ENCODE assay signal across 8 cellular contexts in the genomic region with DNA sequence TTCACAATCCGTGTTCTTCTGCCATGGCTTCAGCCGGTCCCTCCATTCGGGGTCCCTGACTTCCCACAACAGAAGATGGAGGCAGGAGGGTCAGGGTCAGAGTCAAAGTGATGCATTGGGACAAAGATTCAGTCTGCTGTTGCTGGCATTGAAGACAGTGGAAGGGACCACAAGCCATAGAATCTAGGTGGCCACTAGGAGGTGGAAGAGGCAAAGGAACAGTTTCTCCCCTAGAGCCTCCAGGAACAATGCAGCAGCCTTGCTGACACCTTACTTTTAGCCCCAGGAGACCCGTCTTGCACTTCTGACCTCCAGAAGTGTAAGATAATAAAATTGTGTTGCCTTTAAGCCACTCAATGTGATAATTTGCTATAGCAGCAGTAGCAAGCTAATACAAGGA. TPM values are rescaled to one million over a fixed set of nuclear protein-coding genes. Genes with fewer than 3 reads are reported as not detected.
DNase-seq lines count a peak whose midpoint lies in the region; ATAC-seq, FAIRE-seq and TF ChIP-seq lines count a peak whose summit lies in the region.

No MANE protein-coding gene starts in this region.

- no peaks in the 10 kb centered on the region for H3K9me1 ChIP-seq in keratinocyte (ENCODE audit: control insufficient read depth, extremely low read depth, insufficient read depth, low read length)

- no peaks in the 10 kb centered on the region for H3K9me2 ChIP-seq in SK-N-SH

- H3K4me2 ChIP-seq in SK-N-SH: no peak overlapping the region
- H3K4me2 ChIP-seq in keratinocyte (ENCODE audit: control insufficient read depth, extremely low read depth, insufficient read depth, low read depth, low read length): no peak overlapping the region

- H3K4me1 ChIP-seq in SK-N-SH (ENCODE audit: control insufficient read depth in 1 of 2, insufficient read depth in 2 of 2, low read depth in 1 of 2, low read length in 1 of 2) (peaks cover 11 to 15% of the 10 kb centered on the region in 2 experiments), keratinocyte (ENCODE audit: control insufficient read depth, extremely low read depth, insufficient read depth, low read length) (peaks cover 22% of the 10 kb centered on the region), kidney (ENCODE audit: control insufficient read depth in 1 of 2, insufficient read depth in 1 of 2, low read depth in 1 of 2, low read length in 2 of 2) (no peaks in the 10 kb centered on the region), aorta (ENCODE audit: control insufficient read depth in 1 of 2, insufficient read depth in 2 of 2, low read length in 2 of 2) (peaks cover 0 to 3% of the 10 kb centered on the region in 2 donors)

- no peak for DNase-seq in GM10248 (ENCODE audit: extremely low spot score)
- DNase-seq in LoVo (ENCODE audit: low spot score): peak; percentile 8
- peak; percentile 61 for DNase-seq in SK-N-SH
- DNase-seq in keratinocyte (ENCODE audit: low read depth, low spot score): no peak
- DNase-seq in activated gamma-delta T cell (lab: John Stamatoyannopoulos, UW): no peak
- no peak for DNase-seq in kidney
- no peak for DNase-seq in Ammon's horn (ENCODE audit: low spot score)
- DNase-seq in aorta: no peak

- H3K9me3 ChIP-seq in SK-N-SH: no peaks in the 10 kb centered on the region
- no peaks in the 10 kb centered on the region for H3K9me3 ChIP-seq in keratinocyte (ENCODE audit: control insufficient read depth, low read depth, low read length)
- no peaks in the 10 kb centered on the region for H3K9me3 ChIP-seq in kidney (ENCODE audit: control insufficient read depth in 1 of 2, low read length in 2 of 2)
- H3K9me3 ChIP-seq in aorta (ENCODE audit: control insufficient read depth, low read length): no peaks in the 10 kb centered on the region

- H3K9ac ChIP-seq in SK-N-SH: no peak overlapping the region
- no peak overlapping the region for H3K9ac ChIP-seq in keratinocyte (ENCODE audit: control insufficient read depth, extremely low read depth, insufficient read depth, low read length)
- H3K9ac ChIP-seq in kidney (ENCODE audit: low read length in 2 of 2): no peak overlapping the region

- dilution Hi-C loops in keratinocyte (cut with MboI; ENCODE audit: extremely low pct_ligation_motif_present, low sequenced_read_pairs): no loop called here

- TF ChIP-seq EP300 in SK-N-SH (IDR thresholded peaks at IDR 0.05; ENCODE audit: borderline replicate concordance in 1 of 2, low read depth in 1 of 2, low read length in 1 of 2): no peak

- H3K4me3 ChIP-seq in SK-N-SH (ENCODE audit: low read depth in 2 of 2, low read length in 1 of 2): no peak overlapping the region
- no peak overlapping the region for H3K4me3 ChIP-seq in keratinocyte (ENCODE audit: control insufficient read depth in 2 of 3, extremely low read depth in 1 of 3, insufficient read depth in 2 of 3, low read depth in 1 of 3, low read length in 3 of 3)
- no peak overlapping the region for H3K4me3 ChIP-seq in kidney (ENCODE audit: low read length in 2 of 2)
- no peak overlapping the region for H3K4me3 ChIP-seq in aorta (ENCODE audit: low read length in 2 of 2)

- H3K36me3 ChIP-seq in SK-N-SH (replicated peaks in 1 of 2; ENCODE audit: control insufficient read depth in 1 of 2, insufficient read depth in 2 of 2, low read length in 1 of 2) (no peaks in the 10 kb centered on the region), keratinocyte (ENCODE audit: control insufficient read depth in 2 of 2, extremely low read depth in 1 of 2, insufficient read depth in 2 of 2, low read length in 2 of 2) (no peaks in the 10 kb centered on the region), kidney (ENCODE audit: control insufficient read depth in 1 of 2, insufficient read depth in 2 of 2, low read length in 2 of 2) (no peaks in the 10 kb centered on the region), aorta (ENCODE audit: control insufficient read depth in 1 of 2, insufficient read depth in 2 of 2, low read length in 1 of 2) (no peaks in the 10 kb centered on the region)

- WGBS in SK-N-SH (ENCODE audit: low lambda C conversion rate): 58% methylated on average over 4 of the region's 4 CpGs
- 85 to 88% methylated on average over 4 of the region's 4 CpGs for WGBS in aorta, 2 donors

- H3K27me3 ChIP-seq in SK-N-SH (ENCODE audit: insufficient read depth): no peaks in the 10 kb centered on the region
- no peaks in the 10 kb centered on the region for H3K27me3 ChIP-seq in keratinocyte (ENCODE audit: control insufficient read depth, extremely low read depth, insufficient read depth, low read length)
- no peaks in the 10 kb centered on the region for H3K27me3 ChIP-seq in aorta (ENCODE audit: control insufficient read depth in 1 of 2, insufficient read depth in 2 of 2, low read length in 1 of 2)

- H3K27ac ChIP-seq in SK-N-SH (ENCODE audit: low read depth in 2 of 2, low read length in 1 of 2): no peak overlapping the region
- H3K27ac ChIP-seq in keratinocyte (ENCODE audit: control insufficient read depth, insufficient read depth, low read length): no peak overlapping the region
- H3K27ac ChIP-seq in kidney (ENCODE audit: low read depth in 2 of 2, low read length in 2 of 2): no peak overlapping the region
- H3K27ac ChIP-seq in aorta (ENCODE audit: low read depth in 1 of 2, low read length in 2 of 2): no peak overlapping the region

- no peaks in the 10 kb centered on the region for H3K79me2 ChIP-seq in SK-N-SH (ENCODE audit: insufficient read depth)
- no peaks in the 10 kb centered on the region for H3K79me2 ChIP-seq in keratinocyte (ENCODE audit: control insufficient read depth, insufficient read depth, low read length)

- H3F3A ChIP-seq in SK-N-SH (replicated peaks; ENCODE audit: insufficient read depth): peaks cover 12% of the 10 kb centered on the region

- FAIRE-seq in keratinocyte (lab: Jason Lieb, UNC) (no peak), kidney (lab: Jason Lieb, UNC) (no peak)

- POLR2A ChIA-PET in GM10248 (lab: Yijun Ruan, JAX) (no interaction called here), SK-N-SH (lab: Yijun Ruan, JAX) (no interaction called here)

- no peak for ATAC-seq in aorta (ENCODE audit: low FRiP score)

- TF ChIP-seq CTCF in GM10248 (IDR thresholded peaks at IDR 0.05; ENCODE audit: control extremely low read depth, extremely low read depth, low read depth, missing control alignments) (peak; percentile 42), SK-N-SH (IDR thresholded peaks at IDR 0.05) (peak; percentile 58), keratinocyte (optimal IDR thresholded peaks at IDR 0.05 in 1 of 3, IDR thresholded peaks at IDR 0.05 in 1 of 3, conservative IDR thresholded peaks at IDR 0.05 in 1 of 3; ENCODE audit: extremely low read depth in 1 of 3, insufficient read depth in 2 of 3, low read length in 3 of 3) (peak; percentile 37 to 61 (median 59)), kidney (IDR thresholded peaks at IDR 0.05; ENCODE audit: borderline replicate concordance, extremely low read depth, insufficient read depth) (no peak)

- H4K20me1 ChIP-seq in SK-N-SH (ENCODE audit: insufficient read depth) (no peaks in the 10 kb centered on the region), keratinocyte (ENCODE audit: control insufficient read depth, extremely low read depth, insufficient read depth, low read length) (no peaks in the 10 kb centered on the region)

- CTCF ChIA-PET in GM10248 (lab: Yijun Ruan, JAX): no interaction called here
- CTCF ChIA-PET in SK-N-SH (lab: Yijun Ruan, JAX): interaction anchor here (0.7 to 1.6 kb wide), 6 partner anchors 18 to 627 kb away, joined by 3 to 5 read pairs (median 4); no protein-coding TSS in a partner anchor

- intact Hi-C loops in kidney (cut with DNase I) (no loop called here), aorta (cut with DNase I) (no loop called here)

- peak; percentile 84 for TF ChIP-seq RAD21 in SK-N-SH (IDR thresholded peaks at IDR 0.05; ENCODE audit: low read length)

- no peak overlapping the region for H2AFZ ChIP-seq in SK-N-SH (ENCODE audit: low read depth)
- no peak overlapping the region for H2AFZ ChIP-seq in keratinocyte (ENCODE audit: control insufficient read depth, low read length)

TF ChIP-seq in SK-N-SH, 30 proteins besides CTCF, POLR2A, EP300 and RAD21 (continues in another document):
- TF ChIP-seq SMC3 (IDR thresholded peaks at IDR 0.05; ENCODE audit: low read depth, low read length): peak; percentile 52; the same call in 1 of the 2 replicates

RNA-seq across cellular contexts. Expression of a gene that starts 55.9 kb away (rescaled TPM):
- polyA plus RNA-seq in SK-N-SH (2012; rRNA removed) (22.7 and 28.3 TPM in 2 replicates), keratinocyte (14.6 to 17.6 TPM (median 15.2 TPM) in 3 replicates), kidney (ENCODE audit: insufficient read depth, low read depth, low replicate concordance) (12.5 TPM), aorta (10 to 100 TPM in 1 of 2 donors, 1 to 10 TPM in 1; 6.8 to 19.9 TPM)
- polyA plus RNA-seq in SK-N-SH (2012; cell fraction: cytosol; rRNA removed): 24.9 and 26.3 TPM in 2 replicates
- 28.4 and 31.2 TPM in 2 replicates for polyA plus RNA-seq in SK-N-SH (2012; cell fraction: nucleus; rRNA removed)
- 11.9 TPM for polyA plus RNA-seq in keratinocyte (2011; ENCODE audit: low read depth)
- 7.7 and 12.8 TPM in 2 replicates for polyA plus RNA-seq in keratinocyte (2011; cell fraction: cytosol; rRNA removed)
- polyA plus RNA-seq in keratinocyte (2011; cell fraction: nucleus; rRNA removed): 24.4 and 27.0 TPM in 2 replicates
- polyA plus RNA-seq in keratinocyte (2012; ENCODE audit: low replicate concordance): 10.3 and 16.5 TPM in 2 replicates
- 14.2 to 26.0 TPM (median 14.8 TPM) in 3 replicates for polyA minus RNA-seq in keratinocyte
- 4.8 TPM for polyA minus RNA-seq in keratinocyte (2011; cell fraction: cytosol; rRNA and poly(A)+ RNA removed)
- polyA minus RNA-seq in keratinocyte (2011; cell fraction: nucleus; rRNA and poly(A)+ RNA removed): 27.2 and 29.7 TPM in 2 replicates
- total RNA-seq in kidney (22.6 TPM), aorta (10 to 100 TPM; 24.5 to 38.2 TPM)

RNA-seq across cellular contexts. Expression of a gene that starts 56.6 kb away (rescaled TPM):
- polyA plus RNA-seq in SK-N-SH (2012; rRNA removed): 211 and 271 TPM in 2 replicates
- polyA plus RNA-seq in SK-N-SH (2012; cell fraction: cytosol; rRNA removed): 162 and 197 TPM in 2 replicates
- 1,226 and 1,940 TPM in 2 replicates for polyA plus RNA-seq in SK-N-SH (2012; cell fraction: nucleus; rRNA removed)
- polyA plus RNA-seq in keratinocyte: 161 to 249 TPM (median 197 TPM) in 3 replicates
- polyA plus RNA-seq in keratinocyte (2011; ENCODE audit: low read depth): 84.2 TPM
- 112 and 144 TPM in 2 replicates for polyA plus RNA-seq in keratinocyte (2011; cell fraction: cytosol; rRNA removed)
- 291 and 392 TPM in 2 replicates for polyA plus RNA-seq in keratinocyte (2011; cell fraction: nucleus; rRNA removed)
- 141 and 174 TPM in 2 replicates for polyA plus RNA-seq in keratinocyte (2012; ENCODE audit: low replicate concordance)
- 54.3 to 75.8 TPM (median 70.4 TPM) in 3 replicates for polyA minus RNA-seq in keratinocyte
- 215 TPM for polyA minus RNA-seq in keratinocyte (2011; cell fraction: cytosol; rRNA and poly(A)+ RNA removed)
- polyA minus RNA-seq in keratinocyte (2011; cell fraction: nucleus; rRNA and poly(A)+ RNA removed): 166 and 224 TPM in 2 replicates
- 155 TPM for total RNA-seq in kidney
- 129 TPM for polyA plus RNA-seq in kidney (ENCODE audit: insufficient read depth, low read depth, low replicate concordance)
- 100 to 1,000 TPM; 133 to 134 TPM for total RNA-seq in aorta
- 100 to 1,000 TPM in 1 of 2 donors, 10 to 100 TPM in 1; 64.4 to 152 TPM for polyA plus RNA-seq in aorta

Comparison
In these comparisons a context has a peak if more than half of its experiments do, and no peak if none do; other contexts are left out.
1. DNase-seq: peak in LoVo (single experiment) and SK-N-SH (single experiment); none in GM10248 (single experiment), keratinocyte (single experiment), activated gamma-delta T cell (single experiment), kidney (single experiment), Ammon's horn (single experiment) and aorta (0 of 2).